In genomic region chr14:67426983-67427601, GRCh38 we compare ENCODE assay signal across 1 cellular context.
TF ChIP-seq lines count a peak whose summit lies in the region.

No MANE protein-coding gene starts in this region.

TF ChIP-seq in GM23338, 12 proteins besides CTCF, POLR2A, EP300 and RAD21 (continued from another document):
- TF ChIP-seq REST (IDR thresholded peaks at IDR 0.05; ENCODE audit: unreplicated experiment): no peak
- no peak for TF ChIP-seq ZNF331 (CRISPR knock-in tag; IDR thresholded peaks at IDR 0.05; ENCODE audit: low read depth)
- TF ChIP-seq NANOG (IDR thresholded peaks at IDR 0.05; ENCODE audit: borderline replicate concordance): no peak
- no peak for TF ChIP-seq JUNB (IDR thresholded peaks at IDR 0.05; ENCODE audit: unreplicated experiment)
